ENCODE assay signal across 19 cellular contexts in genomic region chr5:33444542-33444941, GRCh38. TPM values are rescaled to one million over a fixed set of nuclear protein-coding genes. Genes with fewer than 3 reads are reported as not detected.
DNase-seq lines count a peak whose midpoint lies in the region; ATAC-seq and TF ChIP-seq lines count a peak whose summit lies in the region.
"Had no signal": no experiment of that assay in that cellular context is flagged by ENCODE, and none has a peak within 500 bp of the region (broad histone marks: within the 10 kb centered on the region; RNA-seq: fewer than 3 reads in every experiment).

No MANE protein-coding gene starts in this region.

- H3F3A ChIP-seq in PC-3 (ENCODE audit: low read length, unreplicated experiment), result no peaks in the 10 kb centered on the region
- no peaks in the 10 kb centered on the region for H3F3A ChIP-seq in smooth muscle cell (ENCODE audit: low read depth)

- TF ChIP-seq CTCF in PC-3 (conservative IDR thresholded peaks at IDR 0.05; ENCODE audit: low read depth, low read length) (no peak), fibroblast of villous mesenchyme (IDR thresholded peaks at IDR 0.05; ENCODE audit: insufficient read depth, low read depth, low read length) (no peak), smooth muscle cell (IDR thresholded peaks at IDR 0.05; ENCODE audit: borderline replicate concordance, insufficient read depth, poor library complexity, severe bottlenecking) (no peak)

- peaks cover 22% of the 10 kb centered on the region for H3K36me3 Mint-ChIP-seq in activated naive CD4-positive, alpha-beta T cell treated with anti-CD3 and anti-CD28 coated beads, Interleukin-2, amount 50 U/mL, for 24 hours

- H3K27ac Mint-ChIP-seq in activated naive CD4-positive, alpha-beta T cell treated with anti-CD3 and anti-CD28 coated beads, Interleukin-2, amount 50 U/mL, for 24 hours, result peak overlapping the region; percentile 2

- no peak overlapping the region for H2AFZ ChIP-seq in PC-3 (ENCODE audit: low read length)
- no peak overlapping the region for H2AFZ ChIP-seq in smooth muscle cell (ENCODE audit: low read depth)

- no TSS peak for BruUV-seq in PC-3 (replicated peaks; lab: Mats Ljungman, UMichigan)

- H3K4me2 ChIP-seq in PC-3 (ENCODE audit: low read length) (peak overlapping the region; percentile 83), smooth muscle cell (peak overlapping the region; percentile 92)

- CTCF ChIA-PET in PC-3 (lab: Charles Lee), result no interaction called here

- H3K9me3 ChIP-seq in PC-3 (ENCODE audit: low read length), result no peaks in the 10 kb centered on the region
- no peaks in the 10 kb centered on the region for H3K9me3 ChIP-seq in smooth muscle cell (replicated peaks; ENCODE audit: low read depth)
- H3K9me3 ChIP-seq: heart right ventricle, thoracic aorta had no signal

- no peak for ATAC-seq in PC-3
- ATAC-seq: esophagus mucosa, heart right ventricle, left cardiac atrium, T-cell had no signal

- H3K9me3 Mint-ChIP-seq in activated naive CD4-positive, alpha-beta T cell treated with anti-CD3 and anti-CD28 coated beads, Interleukin-2, amount 50 U/mL, for 24 hours, result no peaks in the 10 kb centered on the region
- H3K9me3 Mint-ChIP-seq: T-cell had no signal

- no peaks in the 10 kb centered on the region for H3K27me3 ChIP-seq in PC-3 (ENCODE audit: low read length)
- H3K27me3 ChIP-seq in smooth muscle cell (ENCODE audit: low read depth), result no peaks in the 10 kb centered on the region
- H3K27me3 ChIP-seq: heart right ventricle had no signal

- H3K4me1 ChIP-seq in PC-3 (ENCODE audit: insufficient read depth, low read length), result peaks cover 19% of the 10 kb centered on the region
- H3K4me1 ChIP-seq in smooth muscle cell (ENCODE audit: low read depth), result peaks cover 21% of the 10 kb centered on the region

- WGBS in smooth muscle cell (ENCODE audit: low lambda C conversion rate), result 90% methylated on average over 4 of the region's 4 CpGs

- H3K4me1 Mint-ChIP-seq in activated naive CD4-positive, alpha-beta T cell treated with anti-CD3 and anti-CD28 coated beads, Interleukin-2, amount 50 U/mL, for 24 hours, result peaks cover 55% of the 10 kb centered on the region

- intact Hi-C loops in PC-3 (cut with micrococcal nuclease), result no loop called here

- H4K20me1 ChIP-seq in PC-3 (ENCODE audit: low read length), result peaks cover 39% of the 10 kb centered on the region
- peaks cover 75% of the 10 kb centered on the region for H4K20me1 ChIP-seq in smooth muscle cell (ENCODE audit: low read depth)

- peak overlapping the region; percentile 15 for H3K4me3 Mint-ChIP-seq in activated naive CD4-positive, alpha-beta T cell treated with anti-CD3 and anti-CD28 coated beads, Interleukin-2, amount 50 U/mL, for 24 hours
- H3K4me3 Mint-ChIP-seq: T-cell had no signal

- peak overlapping the region; percentile 15; the same call in 1 of the 2 replicates for H3K4me3 ChIP-seq in PC-3 (ENCODE audit: low read length)
- H3K4me3 ChIP-seq in fibroblast of villous mesenchyme (ENCODE audit: low read depth, low read length), result peak overlapping the region; percentile 3
- H3K4me3 ChIP-seq in smooth muscle cell, result no peak overlapping the region
- H3K4me3 ChIP-seq: heart right ventricle, thoracic aorta had no signal

- H3K27ac ChIP-seq in PC-3 (ENCODE audit: low read length) (no peak overlapping the region), smooth muscle cell (ENCODE audit: low read depth) (peak overlapping the region; percentile 13)
- H3K27ac ChIP-seq: RWPE1, thoracic aorta had no signal

- H3K9ac ChIP-seq in PC-3 (ENCODE audit: low read length) (no peak overlapping the region), smooth muscle cell (ENCODE audit: low read depth) (no peak overlapping the region)

- DNase-seq in activated naive CD4-positive, alpha-beta T cell treated with Interleukin-2 at 50 U/mL for 16 hours, result no peak
- DNase-seq in PC-3, result no peak
- DNase-seq in fibroblast of villous mesenchyme (ENCODE audit: low read depth), result no peak
- DNase-seq in smooth muscle cell (lab: John Stamatoyannopoulos, UW; ENCODE audit: unreplicated experiment), result no peak
- DNase-seq in NCI-H748 (lab: John Stamatoyannopoulos, UW; ENCODE audit: unreplicated experiment), result no peak
- DNase-seq in Ammon's horn (ENCODE audit: low spot score), result no peak
- no peak for DNase-seq in NCI-H146 (lab: John Stamatoyannopoulos, UW)
- DNase-seq: activated CD4-positive, CD25-positive, alpha-beta regulatory T cell treated with anti-CD3 and anti-CD28 coated beads, Interleukin-2, amount 50 U/mL, for 72 hours; cortex of kidney; GF-D8; heart right ventricle; left cardiac atrium; MV-4-11; NCI-H774; T-cell had no signal

- H3K36me3 ChIP-seq in PC-3 (ENCODE audit: low read depth, low read length) (peaks cover 48% of the 10 kb centered on the region), smooth muscle cell (ENCODE audit: low read depth) (peaks cover 25% of the 10 kb centered on the region)

- POLR2A ChIA-PET in PC-3 (lab: Charles Lee; ENCODE audit: unreplicated experiment), result no interaction called here

- peaks cover 91% of the 10 kb centered on the region for H3K79me2 ChIP-seq in PC-3 (ENCODE audit: low read length)
- peaks cover 84% of the 10 kb centered on the region for H3K79me2 ChIP-seq in smooth muscle cell (ENCODE audit: low read depth)

- H3K27me3 Mint-ChIP-seq in activated naive CD4-positive, alpha-beta T cell treated with anti-CD3 and anti-CD28 coated beads, Interleukin-2, amount 50 U/mL, for 24 hours, result no peaks in the 10 kb centered on the region
- H3K27me3 Mint-ChIP-seq: T-cell had no signal

- H3K9me2 ChIP-seq in PC-3 (replicated peaks; ENCODE audit: low read length), result no peaks in the 10 kb centered on the region

RNA-seq across cellular contexts. Expression of gene TARS1, which starts 3.8 kb away (rescaled TPM):
- total RNA-seq in PC-3 (2014; rRNA removed), result 184 and 221 TPM in 2 replicates
- 288 and 293 TPM in 2 replicates for total RNA-seq in fibroblast of villous mesenchyme
- 217 and 226 TPM in 2 replicates for total RNA-seq in smooth muscle cell
- 120 and 126 TPM in 2 replicates for polyA plus RNA-seq in smooth muscle cell
